8 cellular contexts compared by ENCODE assay signal in genomic region chr20:17533396-17533795, GRCh38. TPM values are rescaled to one million over a fixed set of nuclear protein-coding genes. Genes with fewer than 3 reads are reported as not detected.
DNase-seq lines count a peak whose midpoint lies in the region; ATAC-seq and TF ChIP-seq lines count a peak whose summit lies in the region.

No MANE protein-coding gene starts in this region.

- no TSS peak for BruUV-seq in Caco-2 (replicated peaks; lab: Mats Ljungman, UMichigan)

- H3K27me3 ChIP-seq in Caco-2 (replicated peaks; ENCODE audit: control insufficient read depth, insufficient read depth, low read length) = no peaks in the 10 kb centered on the region
- H3K27me3 ChIP-seq in HUES64 (ENCODE audit: insufficient read depth, low read length) = peaks cover 32% of the 10 kb centered on the region
- H3K27me3 ChIP-seq in foreskin keratinocyte = no peaks in the 10 kb centered on the region

- intact Hi-C loops in Caco-2 (cut with micrococcal nuclease; ENCODE audit: unreplicated experiment) = loop anchor here (1.0 to 10.0 kb wide), 3 partner anchors 28 to 401 kb away; no protein-coding TSS in a partner anchor

- ATAC-seq in foreskin keratinocyte (peak; percentile 46), HG02571 (IDR thresholded peaks at IDR 0.05; ENCODE audit: unreplicated experiment) (no peak), HG02884 (IDR thresholded peaks at IDR 0.05; ENCODE audit: unreplicated experiment) (no peak)

- no peaks in the 10 kb centered on the region for H3K27me3 Mint-ChIP-seq in Caco-2 (ENCODE audit: insufficient read depth, unreplicated experiment)

- WGBS in HUES64 = 18% methylated on average over 1 of the region's 1 CpG

- POLR2A ChIA-PET in Caco-2 (lab: Charles Lee) = interaction anchor here (0.6 to 2.6 kb wide), 4 partner anchors 36 to 425 kb away, joined by 3 to 22 read pairs (median 5); partner anchors contain the start of gene DSTN

- H3K36me3 ChIP-seq in Caco-2 (ENCODE audit: control insufficient read depth, insufficient read depth, low read length) (no peaks in the 10 kb centered on the region), HUES64 (ENCODE audit: insufficient read depth, low read length) (no peaks in the 10 kb centered on the region)

- peak; percentile 60 to 75 for DNase-seq in Caco-2
- peak; percentile 87 for DNase-seq in SHP77 treated with DMSO at 0.1 percent for 48 hours (lab: John Stamatoyannopoulos, UW)
- DNase-seq in foreskin keratinocyte = peak in 1 of 2 donors; percentile 40
- DNase-seq in NCI-H187 (lab: John Stamatoyannopoulos, UW) = no peak
- no peak for DNase-seq in D341Med (ENCODE audit: low spot score)

- TF ChIP-seq CTCF in Caco-2 (IDR thresholded peaks at IDR 0.05; ENCODE audit: insufficient read depth in 1 of 2, low read depth in 1 of 2, low read length in 1 of 2, severe bottlenecking in 1 of 2, unreplicated experiment in 1 of 2) (no peak), foreskin keratinocyte (conservative IDR thresholded peaks at IDR 0.05) (no peak)

- no peaks in the 10 kb centered on the region for H3K9me3 Mint-ChIP-seq in Caco-2 (ENCODE audit: unreplicated experiment)

- no peak overlapping the region for H3K9ac ChIP-seq in HUES64 (ENCODE audit: low read depth, low read length)

- peak overlapping the region; percentile 71 for H3K27ac ChIP-seq in HUES64 (ENCODE audit: low read depth, low read length)
- H3K27ac ChIP-seq in foreskin keratinocyte = no peak overlapping the region

- H3K27ac Mint-ChIP-seq in Caco-2 (ENCODE audit: unreplicated experiment) = no peak overlapping the region

- H3K4me3 Mint-ChIP-seq in Caco-2 (ENCODE audit: unreplicated experiment) = no peak overlapping the region

- H3K9me3 ChIP-seq in Caco-2 (no peaks in the 10 kb centered on the region), HUES64 (ENCODE audit: insufficient read depth, low read depth, low read length) (no peaks in the 10 kb centered on the region)

- peaks cover 15% of the 10 kb centered on the region for H3K4me1 Mint-ChIP-seq in Caco-2 (ENCODE audit: low read depth, unreplicated experiment)

- H3K4me3 ChIP-seq in Caco-2 (ENCODE audit: low read depth, low read length) (no peak overlapping the region), HUES64 (ENCODE audit: low read length) (no peak overlapping the region)

- H3K36me3 Mint-ChIP-seq in Caco-2 (ENCODE audit: insufficient read depth, unreplicated experiment) = no peaks in the 10 kb centered on the region

- CTCF ChIA-PET in Caco-2 (lab: Charles Lee) = interaction anchor here (0.5 to 1.5 kb wide), 4 partner anchors 9 to 37 kb away, joined by 3 to 10 read pairs (median 5); partner anchors contain the start of gene DSTN

- H3K4me1 ChIP-seq in Caco-2 = peaks cover 11% of the 10 kb centered on the region; the same call in 1 of the 2 replicates
- peaks cover 18% of the 10 kb centered on the region for H3K4me1 ChIP-seq in HUES64 (ENCODE audit: insufficient read depth, low read length)
- H3K4me1 ChIP-seq in foreskin keratinocyte = peaks cover 10% of the 10 kb centered on the region

RNA-seq across cellular contexts. Expression of gene BFSP1, which starts 2.2 kb away (rescaled TPM):
- 20.4 and 22.7 TPM in 2 replicates for total RNA-seq in Caco-2 (2022)
- 4.0 TPM for polyA plus RNA-seq in HUES64 (2013, experiment 1 of 2)
- polyA plus RNA-seq in HUES64 (2013, experiment 2 of 2) = 4.2 TPM
- 1.4 and 1.8 TPM in 2 replicates for total RNA-seq in foreskin keratinocyte
- polyA plus RNA-seq in foreskin keratinocyte = 1.3 and 1.5 TPM in 2 replicates

RNA-seq across cellular contexts. Expression of gene DSTN, which starts 36.5 kb away (rescaled TPM):
- total RNA-seq in Caco-2 (2022) (313 and 318 TPM in 2 replicates), foreskin keratinocyte (398 and 412 TPM in 2 replicates)
- polyA plus RNA-seq in HUES64 (2013, experiment 1 of 2) = 223 TPM
- polyA plus RNA-seq in HUES64 (2013, experiment 2 of 2) = 225 TPM
- polyA plus RNA-seq in foreskin keratinocyte = 428 and 454 TPM in 2 replicates

Comparison
In these comparisons a context has a peak if more than half of its experiments do, and no peak if none do; other contexts are left out.
1. DNase-seq: peak in Caco-2 (2 of 2) and SHP77 treated with DMSO at 0.1 percent for 48 hours (single experiment); none in NCI-H187 (0 of 2) and D341Med (single experiment).